ENCODE assay signal across 8 cellular contexts in the genomic region with DNA sequence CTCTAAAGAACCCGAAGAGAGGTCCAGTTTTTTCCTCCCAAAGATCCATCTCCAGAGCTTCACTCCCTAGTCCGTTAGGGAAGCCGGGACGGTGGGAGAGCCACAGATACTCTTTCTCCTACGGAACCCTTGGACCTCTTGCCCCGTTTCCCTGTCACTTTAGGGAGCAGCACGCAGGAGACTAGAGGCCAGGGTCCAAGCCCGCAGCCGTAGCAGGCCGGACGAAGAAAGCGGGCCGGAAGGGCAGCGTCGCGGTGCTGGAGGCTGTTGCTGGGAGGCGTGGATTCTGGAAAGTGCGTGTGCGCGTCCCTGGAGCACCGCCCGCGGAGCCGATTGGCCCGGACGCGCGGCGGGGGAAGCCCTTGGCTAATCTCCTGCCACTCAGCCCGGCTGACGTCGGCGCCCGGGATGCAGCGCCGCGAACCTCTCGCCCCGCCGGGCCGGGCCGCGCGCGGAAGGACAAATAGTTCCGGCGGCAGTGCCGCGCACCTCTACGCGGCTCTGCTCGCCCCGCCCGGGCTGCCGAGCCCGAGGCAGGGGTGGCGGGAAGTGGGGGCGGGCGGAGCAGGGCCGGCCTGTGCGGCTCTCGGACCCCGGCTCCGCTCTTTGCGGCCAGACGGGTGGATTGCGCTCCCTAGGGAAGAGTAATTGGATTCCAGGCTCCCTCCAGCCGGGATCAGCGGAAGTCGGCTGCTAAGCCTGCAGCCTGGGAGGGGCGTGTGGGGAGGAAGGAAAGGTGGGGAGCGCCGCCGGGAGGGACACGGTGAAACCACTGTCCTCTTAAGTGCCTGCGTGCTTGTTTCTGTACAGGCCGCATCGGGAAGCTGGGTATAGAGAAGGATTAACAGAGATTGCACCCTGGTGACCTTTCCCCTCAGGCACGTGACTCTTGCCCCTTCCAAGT. TPM values are rescaled to one million over a fixed set of nuclear protein-coding genes. Genes with fewer than 3 reads are reported as not detected.
DNase-seq lines count a peak whose midpoint lies in the region; ATAC-seq and TF ChIP-seq lines count a peak whose summit lies in the region.

No MANE protein-coding gene starts in this region.

- peaks cover 0 to 5% (median 0%) of the 10 kb centered on the region in 8 donors for H3K9me3 Mint-ChIP-seq in CD4-positive, alpha-beta memory T cell
- H3K9me3 Mint-ChIP-seq in activated CD8-positive, alpha-beta T cell treated with anti-CD3 and anti-CD28 coated beads for 36 hours: no peaks in the 10 kb centered on the region

- H3K27me3 ChIP-seq in CD4-positive, alpha-beta memory T cell (ENCODE audit: insufficient read depth, low read length): no peaks in the 10 kb centered on the region
- no peaks in the 10 kb centered on the region for H3K27me3 ChIP-seq in lower lobe of right lung (ENCODE audit: low read depth)

- peaks cover 21 to 30% (median 27%) of the 10 kb centered on the region in 4 donors for H3K4me1 Mint-ChIP-seq in CD4-positive, alpha-beta memory T cell
- peaks cover 25% of the 10 kb centered on the region for H3K4me1 Mint-ChIP-seq in activated CD8-positive, alpha-beta T cell treated with anti-CD3 and anti-CD28 coated beads for 36 hours (ENCODE audit: low read depth)

- POLR2A ChIA-PET in CD4-positive, alpha-beta memory T cell (lab: Charles Lee; ENCODE audit: partially characterized antibody): interaction anchor here (0.6 to 3.1 kb wide), 9 partner anchors 20 to 1450 kb away, joined by 3 to 111 read pairs (median 4); a partner anchor contains a TSS
- POLR2A ChIA-PET in activated CD8-positive, alpha-beta T cell treated with anti-CD3 and anti-CD28 coated beads for 36 hours (lab: Charles Lee): interaction anchor here (0.6 to 2.8 kb wide), 6 partner anchors 9 to 174 kb away, joined by 3 to 19 read pairs (median 4); a partner anchor contains a TSS

- H3K27ac Mint-ChIP-seq in CD4-positive, alpha-beta memory T cell: peak overlapping the region; percentile 92 to 98 (median 95)
- H3K27ac Mint-ChIP-seq in activated CD8-positive, alpha-beta T cell treated with anti-CD3 and anti-CD28 coated beads for 36 hours: peak overlapping the region; percentile 83

- CTCF ChIA-PET in CD4-positive, alpha-beta memory T cell (lab: Charles Lee; ENCODE audit: partially characterized antibody): interaction anchor here (1.1 to 1.2 kb wide), 2 partner anchors 31 kb away, joined by 5 to 14 read pairs; a partner anchor contains a TSS
- CTCF ChIA-PET in activated CD8-positive, alpha-beta T cell treated with anti-CD3 and anti-CD28 coated beads for 36 hours (lab: Charles Lee): interaction anchor here (0.7 kb wide), 1 partner anchor 33 kb away, joined by 3 read pairs; no protein-coding TSS in a partner anchor

- no peaks in the 10 kb centered on the region for H3K9me3 ChIP-seq in CD4-positive, alpha-beta memory T cell (ENCODE audit: control insufficient read depth in 1 of 2, low read length in 2 of 2)
- no peaks in the 10 kb centered on the region for H3K9me3 ChIP-seq in lower lobe of right lung

- H3K36me3 ChIP-seq in CD4-positive, alpha-beta memory T cell (ENCODE audit: insufficient read depth, low read length): no peaks in the 10 kb centered on the region
- H3K36me3 ChIP-seq in lower lobe of right lung: no peaks in the 10 kb centered on the region

- ATAC-seq in GM19438 (IDR thresholded peaks at IDR 0.05; ENCODE audit: low read depth, unreplicated experiment) (peak; percentile 84), HG03565 (IDR thresholded peaks at IDR 0.05; ENCODE audit: unreplicated experiment) (peak; percentile 85), lower lobe of right lung (peak; percentile 98 to 99)
- peak; percentile 91 for ATAC-seq in activated CD8-positive, alpha-beta T cell treated with anti-CD3 and anti-CD28 coated beads for 36 hours

- peaks cover 19% of the 10 kb centered on the region for H3K4me1 ChIP-seq in CD4-positive, alpha-beta memory T cell (ENCODE audit: insufficient read depth, low read length)
- H3K4me1 ChIP-seq in lower lobe of right lung: peaks cover 15% of the 10 kb centered on the region

- peak overlapping the region; percentile 33 to 59 for H3K4me3 ChIP-seq in CD4-positive, alpha-beta memory T cell (ENCODE audit: low read length in 2 of 2)
- H3K4me3 ChIP-seq in lower lobe of right lung: peak overlapping the region; percentile 69

- H3K4me3 Mint-ChIP-seq in CD4-positive, alpha-beta memory T cell: peak overlapping the region; percentile 88 to 93 (median 90)
- H3K4me3 Mint-ChIP-seq in activated CD8-positive, alpha-beta T cell treated with anti-CD3 and anti-CD28 coated beads for 36 hours: peak overlapping the region; percentile 77

- TF ChIP-seq CTCF in activated CD8-positive, alpha-beta T cell treated with anti-CD3 and anti-CD28 coated beads for 36 hours (IDR thresholded peaks at IDR 0.05): no peak
- TF ChIP-seq CTCF in lower lobe of right lung (IDR thresholded peaks at IDR 0.05): peak; percentile 16

- peak; percentile 81 to 85 (median 83) for DNase-seq in CD4-positive, alpha-beta memory T cell
- peak; percentile 67 for DNase-seq in NCI-H748 treated with DMSO at 0.1 percent for 48 hours (lab: John Stamatoyannopoulos, UW)
- DNase-seq in activated CD8-positive, alpha-beta T cell treated with anti-CD3 and anti-CD28 coated beads for 36 hours: peak; percentile 80
- peak; percentile 94 for DNase-seq in ecto neural progenitor cell (ENCODE audit: low spot score)
- peak; percentile 96 for DNase-seq in lower lobe of right lung
- DNase-seq in stimulated activated CD4-positive, alpha-beta T cell treated with anti-CD3 and anti-CD28 coated beads, Interleukin-4, amount 100 ng/mL, for 48 hours (ENCODE audit: low read depth in 2 of 2): peak; percentile 72 to 81

- H3K27ac ChIP-seq in CD4-positive, alpha-beta memory T cell (ENCODE audit: low read depth, low read length): peak overlapping the region; percentile 83
- peak overlapping the region; percentile 97 for H3K27ac ChIP-seq in lower lobe of right lung

- intact Hi-C loops in CD4-positive, alpha-beta memory T cell (cut with micrococcal nuclease): loop anchor here (1.0 to 5.0 kb wide), 3 partner anchors 31 to 640 kb away; a partner anchor contains a TSS
- intact Hi-C loops in activated CD8-positive, alpha-beta T cell treated with anti-CD3 and anti-CD28 coated beads for 36 hours (cut with micrococcal nuclease): loop anchor here (5.0 kb wide), 1 partner anchor 35 kb away; no protein-coding TSS in a partner anchor
- intact Hi-C loops in lower lobe of right lung (cut with DNase I): no loop called here

- no peaks in the 10 kb centered on the region for H3K27me3 Mint-ChIP-seq in CD4-positive, alpha-beta memory T cell
- H3K27me3 Mint-ChIP-seq in activated CD8-positive, alpha-beta T cell treated with anti-CD3 and anti-CD28 coated beads for 36 hours: no peaks in the 10 kb centered on the region

- H3K36me3 Mint-ChIP-seq in CD4-positive, alpha-beta memory T cell: peaks cover 0 to 4% of the 10 kb centered on the region in 2 donors
- H3K36me3 Mint-ChIP-seq in activated CD8-positive, alpha-beta T cell treated with anti-CD3 and anti-CD28 coated beads for 36 hours (ENCODE audit: low read depth): no peaks in the 10 kb centered on the region

RNA-seq across cellular contexts. Expression of a gene that starts 31.3 kb away (rescaled TPM):
- total RNA-seq in CD4-positive, alpha-beta memory T cell: 10 to 100 TPM; 78.5 to 86.5 TPM
- 10 to 100 TPM; 36.5 to 58.2 TPM for polyA plus RNA-seq in CD4-positive, alpha-beta memory T cell
- 10 to 100 TPM; 60.5 to 67.4 TPM for total RNA-seq in activated CD8-positive, alpha-beta T cell treated with anti-CD3 and anti-CD28 coated beads for 36 hours
- total RNA-seq in lower lobe of right lung: 93.0 TPM

Comparison
In these comparisons a context has a peak if more than half of its experiments do, and no peak if none do; other contexts are left out.
1. Peak in every context shown above with its lines: DNase-seq, ATAC-seq, H3K4me3 ChIP-seq and H3K27ac ChIP-seq.